11 cellular contexts compared by ENCODE assay signal in genomic region chr20:20450461-20451027, GRCh38.
DNase-seq lines count a peak whose midpoint lies in the region; ATAC-seq and TF ChIP-seq lines count a peak whose summit lies in the region.
"Had no signal": no experiment of that assay in that cellular context is flagged by ENCODE, and none has a peak within 500 bp of the region (broad histone marks: within the 10 kb centered on the region; RNA-seq: fewer than 3 reads in every experiment).

No MANE protein-coding gene starts in this region.

- H3K9me3 ChIP-seq in heart left ventricle: no peaks in the 10 kb centered on the region
- no peaks in the 10 kb centered on the region for H3K9me3 ChIP-seq in WERI-Rb-1 (ENCODE audit: severe bottlenecking)
- H3K9me3 ChIP-seq: colonic mucosa had no signal

- H3K4me3 ChIP-seq in heart left ventricle (no peak overlapping the region), WERI-Rb-1 (ENCODE audit: low read depth, low read length) (no peak overlapping the region)
- H3K4me3 ChIP-seq: colonic mucosa had no signal

- TF ChIP-seq POLR2A in heart left ventricle (IDR thresholded peaks at IDR 0.05): no peak

- peaks cover 0 to 49% (median 20%) of the 10 kb centered on the region in 12 donors for H3K4me1 ChIP-seq in heart left ventricle
- H3K4me1 ChIP-seq: colonic mucosa had no signal

- 22 to 39% (median 33%) methylated on average over 5 of the region's 5 CpGs for WGBS in heart left ventricle, 4 donors

- peaks cover 0 to 8% (median 0%) of the 10 kb centered on the region in 9 donors for H3K36me3 ChIP-seq in heart left ventricle
- no peaks in the 10 kb centered on the region for H3K36me3 ChIP-seq in WERI-Rb-1
- H3K36me3 ChIP-seq: colonic mucosa had no signal

- TF ChIP-seq CTCF in heart left ventricle (IDR thresholded peaks at IDR 0.05) (no peak), WERI-Rb-1 (IDR thresholded peaks at IDR 0.05; ENCODE audit: low read depth, low read length) (no peak)

- intact Hi-C loops in heart left ventricle (cut with DNase I): loop anchor here in 2 of 10 donors (10.0 kb wide), 2 partner anchors 86 to 366 kb away; partner anchors contain the start of gene INSM1 (in 1 of the 2)

- H3K27me3 ChIP-seq in heart left ventricle (no peaks in the 10 kb centered on the region), WERI-Rb-1 (ENCODE audit: insufficient read depth, low read depth, severe bottlenecking) (no peaks in the 10 kb centered on the region)
- H3K27me3 ChIP-seq: colonic mucosa had no signal

- ATAC-seq in heart left ventricle: peak; percentile 60 to 86 (median 74)
- ATAC-seq in HG03342 (IDR thresholded peaks at IDR 0.05; ENCODE audit: unreplicated experiment): no peak
- no peak for ATAC-seq in HG03139 (IDR thresholded peaks at IDR 0.05; ENCODE audit: unreplicated experiment)
- ATAC-seq: activated T-helper 17 cell treated with anti-CD3 and anti-CD28 coated beads, Interleukin-2, amount 50 U/mL, for 72 hours had no signal

- DNase-seq in A172 (ENCODE audit: low spot score) (peak; percentile 30), NCI-H1694 (lab: John Stamatoyannopoulos, UW) (peak; percentile 79), amygdala (lab: John Stamatoyannopoulos, UW) (peak in 40 of 56 donors; percentile 16 to 78 (median 58)), heart left ventricle (peak in 4 of 5 donors; percentile 38 to 66 (median 45)), COLO829 (ENCODE audit: low spot score) (no peak), WERI-Rb-1 (no peak)
- DNase-seq: colonic mucosa, Karpas-422 had no signal

- H3K27ac ChIP-seq in heart left ventricle: peak overlapping the region in 7 of 12 donors; percentile 1 to 30 (median 7)
- no peak overlapping the region for H3K27ac ChIP-seq in WERI-Rb-1
- H3K27ac ChIP-seq: colonic mucosa had no signal

Comparison
In these comparisons a context has a peak if more than half of its experiments do, and no peak if none do; other contexts are left out.
1. DNase-seq: peak in A172 (single experiment), NCI-H1694 (single experiment), amygdala (40 of 56) and heart left ventricle (4 of 5); none in COLO829 (single experiment) and WERI-Rb-1 (single experiment).
2. ATAC-seq: peak in heart left ventricle (4 of 4); none in HG03342 (single experiment) and HG03139 (single experiment).